In the genomic region with DNA sequence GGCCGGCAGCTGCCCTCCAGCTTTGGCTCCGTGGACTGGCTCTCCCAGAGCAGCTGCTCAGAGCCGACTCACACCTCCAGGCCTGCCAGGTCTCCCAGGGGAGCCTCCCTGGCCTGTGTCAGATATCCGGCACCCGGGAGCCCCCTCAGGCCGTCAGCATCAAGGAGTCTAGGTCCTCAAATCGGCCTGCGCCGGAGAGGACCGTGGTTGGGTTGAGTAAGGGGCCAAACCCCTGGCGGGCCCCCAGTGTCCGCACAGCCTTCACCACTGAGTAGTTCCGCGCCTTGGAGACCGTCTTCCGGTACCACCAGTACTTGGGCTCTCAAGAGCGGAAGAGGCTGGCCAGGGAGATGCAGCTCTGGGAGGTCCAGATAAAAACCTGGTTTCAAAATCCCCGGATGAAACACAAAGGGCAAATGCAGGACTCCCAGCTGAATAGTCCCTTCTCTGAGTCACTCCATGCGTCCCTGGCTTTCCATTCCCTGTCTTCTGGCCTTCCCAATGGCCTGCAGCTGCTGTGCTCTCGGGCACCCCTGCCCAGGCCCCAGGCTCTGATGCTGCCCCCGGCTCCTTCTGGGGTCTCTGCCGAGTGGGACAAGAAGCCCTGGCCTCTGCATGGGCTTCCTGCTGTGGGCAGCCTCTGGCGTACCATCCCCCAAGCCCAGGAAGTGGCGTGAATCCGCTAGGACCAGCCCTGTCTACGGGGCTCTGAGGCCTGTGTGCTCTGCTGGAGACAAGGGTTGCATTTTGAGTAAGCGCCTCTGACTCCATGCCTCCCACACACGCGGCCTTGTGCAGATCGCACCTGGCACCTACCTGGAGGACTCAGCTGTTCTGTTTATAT, we compare ENCODE assay signal across 1 cellular context.
TF ChIP-seq lines count a peak whose summit lies in the region.

No MANE protein-coding gene starts in this region.

TF ChIP-seq in K562, 482 proteins besides CTCF, POLR2A, EP300 and RAD21 (continued from another document and continues in another):
- no peak for TF ChIP-seq CEBPG (CRISPR knock-in tag; IDR thresholded peaks at IDR 0.05)
- no peak for TF ChIP-seq CEBPG (tag; conservative IDR thresholded peaks at IDR 0.05 in 1 of 2, IDR thresholded peaks at IDR 0.05 in 1 of 2)
- 0 out of 2 replicates have a peak, but pooled peaks have one; percentile 17 for TF ChIP-seq NCOA1 (IDR thresholded peaks at IDR 0.05; ENCODE audit: low read depth)
- no peak; the same call in 1 of the 2 replicates for TF ChIP-seq DIDO1 (tag; IDR thresholded peaks at IDR 0.05; ENCODE audit: low read depth)
- TF ChIP-seq HCFC1 (IDR thresholded peaks at IDR 0.05; ENCODE audit: low read depth, low read length): peak; percentile 16; the same call in 1 of the 2 replicates
- TF ChIP-seq, protein P1, sequence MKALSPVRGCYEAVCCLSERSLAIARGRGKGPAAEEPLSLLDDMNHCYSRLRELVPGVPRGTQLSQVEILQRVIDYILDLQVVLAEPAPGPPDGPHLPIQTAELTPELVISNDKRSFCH (CRISPR knock-in tag; IDR thresholded peaks at IDR 0.05): no peak
- TF ChIP-seq, protein P1 (tag; IDR thresholded peaks at IDR 0.05): peak; percentile 69
- TF ChIP-seq, protein P2, sequence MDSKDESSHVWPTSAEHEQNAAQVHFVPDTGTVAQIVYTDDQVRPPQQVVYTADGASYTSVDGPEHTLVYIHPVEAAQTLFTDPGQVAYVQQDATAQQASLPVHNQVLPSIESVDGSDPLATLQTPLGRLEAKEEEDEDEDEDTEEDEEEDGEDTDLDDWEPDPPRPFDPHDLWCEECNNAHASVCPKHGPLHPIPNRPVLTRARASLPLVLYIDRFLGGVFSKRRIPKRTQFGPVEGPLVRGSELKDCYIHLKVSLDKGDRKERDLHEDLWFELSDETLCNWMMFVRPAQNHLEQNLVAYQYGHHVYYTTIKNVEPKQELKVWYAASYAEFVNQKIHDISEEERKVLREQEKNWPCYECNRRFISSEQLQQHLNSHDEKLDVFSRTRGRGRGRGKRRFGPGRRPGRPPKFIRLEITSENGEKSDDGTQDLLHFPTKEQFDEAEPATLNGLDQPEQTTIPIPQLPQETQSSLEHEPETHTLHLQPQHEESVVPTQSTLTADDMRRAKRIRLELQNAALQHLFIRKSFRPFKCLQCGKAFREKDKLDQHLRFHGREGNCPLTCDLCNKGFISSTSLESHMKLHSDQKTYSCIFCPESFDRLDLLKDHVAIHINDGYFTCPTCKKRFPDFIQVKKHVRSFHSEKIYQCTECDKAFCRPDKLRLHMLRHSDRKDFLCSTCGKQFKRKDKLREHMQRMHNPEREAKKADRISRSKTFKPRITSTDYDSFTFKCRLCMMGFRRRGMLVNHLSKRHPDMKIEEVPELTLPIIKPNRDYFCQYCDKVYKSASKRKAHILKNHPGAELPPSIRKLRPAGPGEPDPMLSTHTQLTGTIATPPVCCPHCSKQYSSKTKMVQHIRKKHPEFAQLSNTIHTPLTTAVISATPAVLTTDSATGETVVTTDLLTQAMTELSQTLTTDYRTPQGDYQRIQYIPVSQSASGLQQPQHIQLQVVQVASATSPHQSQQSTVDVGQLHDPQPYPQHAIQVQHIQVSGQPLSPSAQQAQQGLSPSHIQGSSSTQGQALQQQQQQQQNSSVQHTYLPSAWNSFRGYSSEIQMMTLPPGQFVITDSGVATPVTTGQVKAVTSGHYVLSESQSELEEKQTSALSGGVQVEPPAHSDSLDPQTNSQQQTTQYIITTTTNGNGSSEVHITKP (IDR thresholded peaks at IDR 0.05; ENCODE audit: partially characterized antibody): no peak
- peak; percentile 66; the same call in 1 of the 2 replicates for TF ChIP-seq FOXK1 (CRISPR knock-in tag; IDR thresholded peaks at IDR 0.05; ENCODE audit: borderline replicate concordance)
- TF ChIP-seq, protein P3, sequence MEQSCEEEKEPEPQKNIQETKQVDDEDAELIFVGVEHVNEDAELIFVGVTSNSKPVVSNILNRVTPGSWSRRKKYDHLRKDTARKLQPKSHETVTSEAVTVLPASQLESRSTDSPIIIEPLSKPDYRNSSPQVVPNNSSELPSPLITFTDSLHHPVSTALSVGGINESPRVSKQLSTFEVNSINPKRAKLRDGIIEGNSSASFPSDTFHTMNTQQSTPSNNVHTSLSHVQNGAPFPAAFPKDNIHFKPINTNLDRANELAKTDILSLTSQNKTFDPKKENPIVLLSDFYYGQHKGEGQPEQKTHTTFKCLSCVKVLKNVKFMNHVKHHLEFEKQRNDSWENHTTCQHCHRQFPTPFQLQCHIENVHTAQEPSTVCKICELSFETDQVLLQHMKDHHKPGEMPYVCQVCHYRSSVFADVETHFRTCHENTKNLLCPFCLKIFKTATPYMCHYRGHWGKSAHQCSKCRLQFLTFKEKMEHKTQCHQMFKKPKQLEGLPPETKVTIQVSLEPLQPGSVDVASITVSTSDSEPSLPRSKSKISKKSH (CRISPR knock-in tag; IDR thresholded peaks at IDR 0.05): no peak
- TF ChIP-seq, protein P4, sequence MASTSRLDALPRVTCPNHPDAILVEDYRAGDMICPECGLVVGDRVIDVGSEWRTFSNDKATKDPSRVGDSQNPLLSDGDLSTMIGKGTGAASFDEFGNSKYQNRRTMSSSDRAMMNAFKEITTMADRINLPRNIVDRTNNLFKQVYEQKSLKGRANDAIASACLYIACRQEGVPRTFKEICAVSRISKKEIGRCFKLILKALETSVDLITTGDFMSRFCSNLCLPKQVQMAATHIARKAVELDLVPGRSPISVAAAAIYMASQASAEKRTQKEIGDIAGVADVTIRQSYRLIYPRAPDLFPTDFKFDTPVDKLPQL (IDR thresholded peaks at IDR 0.05; ENCODE audit: extremely low read depth, insufficient read length): peak; percentile 47
- TF ChIP-seq, protein P5, sequence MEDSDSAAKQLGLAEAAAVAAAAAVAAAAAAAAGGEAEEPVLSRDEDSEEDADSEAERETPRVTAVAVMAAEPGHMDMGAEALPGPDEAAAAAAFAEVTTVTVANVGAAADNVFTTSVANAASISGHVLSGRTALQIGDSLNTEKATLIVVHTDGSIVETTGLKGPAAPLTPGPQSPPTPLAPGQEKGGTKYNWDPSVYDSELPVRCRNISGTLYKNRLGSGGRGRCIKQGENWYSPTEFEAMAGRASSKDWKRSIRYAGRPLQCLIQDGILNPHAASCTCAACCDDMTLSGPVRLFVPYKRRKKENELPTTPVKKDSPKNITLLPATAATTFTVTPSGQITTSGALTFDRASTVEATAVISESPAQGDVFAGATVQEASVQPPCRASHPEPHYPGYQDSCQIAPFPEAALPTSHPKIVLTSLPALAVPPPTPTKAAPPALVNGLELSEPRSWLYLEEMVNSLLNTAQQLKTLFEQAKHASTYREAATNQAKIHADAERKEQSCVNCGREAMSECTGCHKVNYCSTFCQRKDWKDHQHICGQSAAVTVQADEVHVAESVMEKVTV (CRISPR knock-in tag; IDR thresholded peaks at IDR 0.05): no peak
- no peak for TF ChIP-seq ZNF584 (CRISPR knock-in tag; IDR thresholded peaks at IDR 0.05; ENCODE audit: low read depth)
- TF ChIP-seq, protein P6, sequence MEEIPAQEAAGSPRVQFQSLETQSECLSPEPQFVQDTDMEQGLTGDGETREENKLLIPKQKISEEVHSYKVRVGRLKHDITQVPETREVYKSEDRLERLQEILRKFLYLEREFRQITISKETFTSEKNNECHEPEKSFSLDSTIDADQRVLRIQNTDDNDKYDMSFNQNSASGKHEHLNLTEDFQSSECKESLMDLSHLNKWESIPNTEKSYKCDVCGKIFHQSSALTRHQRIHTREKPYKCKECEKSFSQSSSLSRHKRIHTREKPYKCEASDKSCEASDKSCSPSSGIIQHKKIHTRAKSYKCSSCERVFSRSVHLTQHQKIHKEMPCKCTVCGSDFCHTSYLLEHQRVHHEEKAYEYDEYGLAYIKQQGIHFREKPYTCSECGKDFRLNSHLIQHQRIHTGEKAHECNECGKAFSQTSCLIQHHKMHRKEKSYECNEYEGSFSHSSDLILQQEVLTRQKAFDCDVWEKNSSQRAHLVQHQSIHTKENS (CRISPR knock-in tag; IDR thresholded peaks at IDR 0.05): no peak
- TF ChIP-seq SPI1 (IDR thresholded peaks at IDR 0.05; ENCODE audit: borderline replicate concordance, low read depth, low read length): peak; percentile 68; the same call in 1 of the 2 replicates
- no peak for TF ChIP-seq ZNF212 (CRISPR knock-in tag; IDR thresholded peaks at IDR 0.05)
- TF ChIP-seq ZNF699 (CRISPR knock-in tag; IDR thresholded peaks at IDR 0.05; ENCODE audit: insufficient replicate concordance): no peak
- no peak for TF ChIP-seq ZNF780A (CRISPR knock-in tag; IDR thresholded peaks at IDR 0.05)
- TF ChIP-seq PHF20 (IDR thresholded peaks at IDR 0.05; ENCODE audit: partially characterized antibody): no peak
- TF ChIP-seq ZNF146 (CRISPR knock-in tag; IDR thresholded peaks at IDR 0.05; ENCODE audit: unreplicated experiment): no peak
- TF ChIP-seq PHTF2 (CRISPR knock-in tag; IDR thresholded peaks at IDR 0.05): no peak
- TF ChIP-seq, protein P7, sequence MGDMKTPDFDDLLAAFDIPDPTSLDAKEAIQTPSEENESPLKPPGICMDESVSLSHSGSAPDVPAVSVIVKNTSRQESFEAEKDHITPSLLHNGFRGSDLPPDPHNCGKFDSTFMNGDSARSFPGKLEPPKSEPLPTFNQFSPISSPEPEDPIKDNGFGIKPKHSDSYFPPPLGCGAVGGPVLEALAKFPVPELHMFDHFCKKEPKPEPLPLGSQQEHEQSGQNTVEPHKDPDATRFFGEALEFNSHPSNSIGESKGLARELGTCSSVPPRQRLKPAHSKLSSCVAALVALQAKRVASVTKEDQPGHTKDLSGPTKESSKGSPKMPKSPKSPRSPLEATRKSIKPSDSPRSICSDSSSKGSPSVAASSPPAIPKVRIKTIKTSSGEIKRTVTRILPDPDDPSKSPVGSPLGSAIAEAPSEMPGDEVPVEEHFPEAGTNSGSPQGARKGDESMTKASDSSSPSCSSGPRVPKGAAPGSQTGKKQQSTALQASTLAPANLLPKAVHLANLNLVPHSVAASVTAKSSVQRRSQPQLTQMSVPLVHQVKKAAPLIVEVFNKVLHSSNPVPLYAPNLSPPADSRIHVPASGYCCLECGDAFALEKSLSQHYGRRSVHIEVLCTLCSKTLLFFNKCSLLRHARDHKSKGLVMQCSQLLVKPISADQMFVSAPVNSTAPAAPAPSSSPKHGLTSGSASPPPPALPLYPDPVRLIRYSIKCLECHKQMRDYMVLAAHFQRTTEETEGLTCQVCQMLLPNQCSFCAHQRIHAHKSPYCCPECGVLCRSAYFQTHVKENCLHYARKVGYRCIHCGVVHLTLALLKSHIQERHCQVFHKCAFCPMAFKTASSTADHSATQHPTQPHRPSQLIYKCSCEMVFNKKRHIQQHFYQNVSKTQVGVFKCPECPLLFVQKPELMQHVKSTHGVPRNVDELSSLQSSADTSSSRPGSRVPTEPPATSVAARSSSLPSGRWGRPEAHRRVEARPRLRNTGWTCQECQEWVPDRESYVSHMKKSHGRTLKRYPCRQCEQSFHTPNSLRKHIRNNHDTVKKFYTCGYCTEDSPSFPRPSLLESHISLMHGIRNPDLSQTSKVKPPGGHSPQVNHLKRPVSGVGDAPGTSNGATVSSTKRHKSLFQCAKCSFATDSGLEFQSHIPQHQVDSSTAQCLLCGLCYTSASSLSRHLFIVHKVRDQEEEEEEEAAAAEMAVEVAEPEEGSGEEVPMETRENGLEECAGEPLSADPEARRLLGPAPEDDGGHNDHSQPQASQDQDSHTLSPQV (IDR thresholded peaks at IDR 0.05): peak; percentile 81
- peak; percentile 20; the same call in 1 of the 2 replicates for TF ChIP-seq DMBX1 (CRISPR knock-in tag; IDR thresholded peaks at IDR 0.05; ENCODE audit: borderline replicate concordance)
- 0 out of 4 replicates have a peak, but pooled peaks of 1 of the 2 experiments have one; percentile 15 for TF ChIP-seq RCOR1 (IDR thresholded peaks at IDR 0.05; ENCODE audit: borderline replicate concordance in 1 of 2, low read depth in 2 of 2, low read length in 2 of 2)
- no peak for TF ChIP-seq NR3C1 (CRISPR knock-in tag; IDR thresholded peaks at IDR 0.05)
- no peak for TF ChIP-seq XRCC3 (IDR thresholded peaks at IDR 0.05)
- TF ChIP-seq CBX3 (IDR thresholded peaks at IDR 0.05; ENCODE audit: borderline replicate concordance in 1 of 2, low read length in 2 of 2): peak in 1 of 2 experiments; percentile 67; a peak in 1 of 3 replicates
- no peak for TF ChIP-seq CAMTA2 (CRISPR knock-in tag; conservative IDR thresholded peaks at IDR 0.05)
- no peak for TF ChIP-seq ERF (CRISPR knock-in tag; IDR thresholded peaks at IDR 0.05)
- peak; percentile 84 for TF ChIP-seq NBN (IDR thresholded peaks at IDR 0.05; ENCODE audit: low read depth)
- TF ChIP-seq GABPB1 (CRISPR knock-in tag; IDR thresholded peaks at IDR 0.05): peak; percentile 57; the same call in 1 of the 2 replicates
- no peak for TF ChIP-seq SMAD2 (IDR thresholded peaks at IDR 0.05; ENCODE audit: low read depth, low read length)
- TF ChIP-seq ZNF239 (CRISPR knock-in tag; IDR thresholded peaks at IDR 0.05): no peak
- TF ChIP-seq ARNT (IDR thresholded peaks at IDR 0.05): peak in 1 of 2 experiments; percentile 21; a peak in 1 of 4 replicates
- TF ChIP-seq, protein P8, sequence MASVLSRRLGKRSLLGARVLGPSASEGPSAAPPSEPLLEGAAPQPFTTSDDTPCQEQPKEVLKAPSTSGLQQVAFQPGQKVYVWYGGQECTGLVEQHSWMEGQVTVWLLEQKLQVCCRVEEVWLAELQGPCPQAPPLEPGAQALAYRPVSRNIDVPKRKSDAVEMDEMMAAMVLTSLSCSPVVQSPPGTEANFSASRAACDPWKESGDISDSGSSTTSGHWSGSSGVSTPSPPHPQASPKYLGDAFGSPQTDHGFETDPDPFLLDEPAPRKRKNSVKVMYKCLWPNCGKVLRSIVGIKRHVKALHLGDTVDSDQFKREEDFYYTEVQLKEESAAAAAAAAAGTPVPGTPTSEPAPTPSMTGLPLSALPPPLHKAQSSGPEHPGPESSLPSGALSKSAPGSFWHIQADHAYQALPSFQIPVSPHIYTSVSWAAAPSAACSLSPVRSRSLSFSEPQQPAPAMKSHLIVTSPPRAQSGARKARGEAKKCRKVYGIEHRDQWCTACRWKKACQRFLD (CRISPR knock-in tag; IDR thresholded peaks at IDR 0.05): peak; percentile 28; the same call in 1 of the 2 replicates
- no peak for TF ChIP-seq NFE2 (IDR thresholded peaks at IDR 0.05; ENCODE audit: low read depth)
- TF ChIP-seq ZNF445 (CRISPR knock-in tag; IDR thresholded peaks at IDR 0.05; ENCODE audit: low read depth): no peak
- TF ChIP-seq ZNF24 (IDR thresholded peaks at IDR 0.05): no peak
- TF ChIP-seq RBM39 (optimal IDR thresholded peaks at IDR 0.05; ENCODE audit: low read depth, low read length): no peak
- TF ChIP-seq ILK (tag; IDR thresholded peaks at IDR 0.05; ENCODE audit: borderline replicate concordance, low read depth): no peak
- TF ChIP-seq CBFA2T2 (conservative IDR thresholded peaks at IDR 0.05): no peak; the same call in 1 of the 2 replicates
- TF ChIP-seq SRSF7 (optimal IDR thresholded peaks at IDR 0.05; ENCODE audit: low read depth, low read length): no peak
- TF ChIP-seq CREM (IDR thresholded peaks at IDR 0.05; ENCODE audit: low read depth): peak; percentile 64
- no peak for TF ChIP-seq MCM3 (IDR thresholded peaks at IDR 0.05)
- TF ChIP-seq BRF1 (IDR thresholded peaks at IDR 0.05; ENCODE audit: borderline replicate concordance, extremely low read depth, insufficient read length): no peak
- TF ChIP-seq POLR2AphosphoS5 (IDR thresholded peaks at IDR 0.05; ENCODE audit: control insufficient read depth, insufficient read depth, low read depth, low read length): peak; percentile 83
- TF ChIP-seq MCM7 (IDR thresholded peaks at IDR 0.05): no peak
- no peak for TF ChIP-seq ADNP (tag; IDR thresholded peaks at IDR 0.05)
- no peak for TF ChIP-seq ARID2 (IDR thresholded peaks at IDR 0.05)
- TF ChIP-seq KDM1A (IDR thresholded peaks at IDR 0.05): 0 out of 4 replicates have a peak, but pooled peaks of 1 of the 2 experiments have one; percentile 17
- no peak for TF ChIP-seq ZNF766 (CRISPR knock-in tag; conservative IDR thresholded peaks at IDR 0.05)
